Comparison of ENCODE assay signal across 7 cellular contexts in genomic region chr17:17783121-17783824, GRCh38. TPM values are rescaled to one million over a fixed set of nuclear protein-coding genes. Genes with fewer than 3 reads are reported as not detected.
DNase-seq lines count a peak whose midpoint lies in the region; ATAC-seq and TF ChIP-seq lines count a peak whose summit lies in the region.

No MANE protein-coding gene starts in this region.

- no peaks in the 10 kb centered on the region for H3K9me3 Mint-ChIP-seq in mesothelial cell of epicardium
- H3K9me3 Mint-ChIP-seq in stimulated activated effector memory CD8-positive, alpha-beta T cell treated with anti-CD3 and anti-CD28 coated beads, Interleukin-12 subunit alpha, Interleukin-12 subunit beta, amount 100 ng/mL, for 72 hours = no peaks in the 10 kb centered on the region

- peak overlapping the region; percentile 70 for H3K4me3 Mint-ChIP-seq in mesothelial cell of epicardium
- H3K4me3 Mint-ChIP-seq in stimulated activated effector memory CD8-positive, alpha-beta T cell treated with anti-CD3 and anti-CD28 coated beads, Interleukin-12 subunit alpha, Interleukin-12 subunit beta, amount 100 ng/mL, for 72 hours = peak overlapping the region; percentile 64

- peaks cover 58% of the 10 kb centered on the region for H3K4me1 Mint-ChIP-seq in mesothelial cell of epicardium
- H3K4me1 Mint-ChIP-seq in stimulated activated effector memory CD8-positive, alpha-beta T cell treated with anti-CD3 and anti-CD28 coated beads, Interleukin-12 subunit alpha, Interleukin-12 subunit beta, amount 100 ng/mL, for 72 hours = peaks cover 38% of the 10 kb centered on the region

- peak; percentile 57 for ATAC-seq in stimulated activated effector memory CD8-positive, alpha-beta T cell treated with anti-CD3 and anti-CD28 coated beads, Interleukin-12 subunit alpha, Interleukin-12 subunit beta, amount 100 ng/mL, for 72 hours

- no peak for TF ChIP-seq CTCF in mesothelial cell of epicardium (IDR thresholded peaks at IDR 0.05; ENCODE audit: unreplicated experiment)

- peak overlapping the region; percentile 43 for H3K27ac Mint-ChIP-seq in mesothelial cell of epicardium
- no peak overlapping the region for H3K27ac Mint-ChIP-seq in stimulated activated effector memory CD8-positive, alpha-beta T cell treated with anti-CD3 and anti-CD28 coated beads, Interleukin-12 subunit alpha, Interleukin-12 subunit beta, amount 100 ng/mL, for 72 hours

- H3K36me3 Mint-ChIP-seq in mesothelial cell of epicardium = no peaks in the 10 kb centered on the region
- no peaks in the 10 kb centered on the region for H3K36me3 Mint-ChIP-seq in stimulated activated effector memory CD8-positive, alpha-beta T cell treated with anti-CD3 and anti-CD28 coated beads, Interleukin-12 subunit alpha, Interleukin-12 subunit beta, amount 100 ng/mL, for 72 hours

- no peaks in the 10 kb centered on the region for H3K27me3 Mint-ChIP-seq in mesothelial cell of epicardium (ENCODE audit: low read depth)

- DNase-seq in GM19238 (ENCODE audit: insufficient read length, low spot score) (peak; percentile 58), NCI-H1930 (lab: John Stamatoyannopoulos, UW) (peak; percentile 65), mesothelial cell of epicardium (ENCODE audit: low spot score in 2 of 2, unreplicated experiment in 2 of 2) (peak in 1 of 2 experiments; percentile 64), SIG-M5 treated with dmso at 0.1 percent for 504 hours (lab: John Stamatoyannopoulos, UW; ENCODE audit: unreplicated experiment) (no peak)
- DNase-seq in activated CD4-positive, alpha-beta T cell treated with anti-CD3 and anti-CD28 coated beads, Interleukin-2, amount 50 U/mL, for 4 hours = peak; percentile 49 to 51
- peak; percentile 44 for DNase-seq in effector CD4-positive, alpha-beta T cell
- DNase-seq in stimulated activated effector memory CD8-positive, alpha-beta T cell treated with anti-CD3 and anti-CD28 coated beads, Interleukin-12 subunit alpha, Interleukin-12 subunit beta, amount 100 ng/mL, for 72 hours (ENCODE audit: low spot score in 2 of 2) = peak in 1 of 2 donors; percentile 69

RNA-seq across cellular contexts. Expression of gene SREBF1, which starts 53.5 kb away (rescaled TPM):
- total RNA-seq in mesothelial cell of epicardium = 179 to 187 TPM (median 181 TPM) in 3 replicates
